ENCODE assay signal across 1 cellular context in the genomic region with DNA sequence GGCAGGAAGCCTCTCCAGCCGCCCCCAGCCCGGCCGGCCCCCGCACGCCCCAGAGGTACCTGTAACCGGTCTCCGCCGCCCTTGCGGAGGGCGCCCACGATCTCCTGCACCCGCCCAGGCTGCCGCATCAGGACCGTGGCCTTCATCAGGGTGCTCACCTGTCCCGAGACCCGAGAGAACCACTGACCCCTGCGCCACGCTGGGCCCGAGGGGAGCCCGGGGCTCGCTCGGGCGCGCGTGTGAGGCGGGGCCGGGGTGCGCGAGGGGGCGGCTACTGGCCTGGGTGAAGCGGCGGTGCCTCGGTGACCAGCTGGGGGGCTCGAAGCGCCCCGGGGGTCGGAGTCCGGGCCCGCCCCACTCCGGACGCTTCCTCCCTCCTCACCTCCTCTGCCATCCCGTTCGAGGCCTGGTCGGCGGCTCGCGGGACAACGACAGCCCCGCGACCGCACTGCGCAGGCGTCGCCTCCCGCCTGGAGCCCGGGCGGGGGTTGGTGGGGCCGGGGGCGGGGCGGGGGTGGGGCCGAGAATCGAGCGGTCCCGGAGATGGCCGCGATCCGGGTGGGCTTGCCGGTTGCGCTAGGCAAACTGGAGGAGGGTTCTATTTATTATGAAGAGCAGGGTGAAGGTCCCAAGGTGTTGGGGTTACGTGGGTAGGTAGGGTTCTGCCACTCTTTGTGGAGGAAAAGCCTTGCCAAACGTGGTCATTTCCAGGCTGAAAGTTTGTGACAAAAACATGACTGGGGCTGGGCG.
TF ChIP-seq lines count a peak whose summit lies in the region.

A gene (minus strand): TSS at position 433 of the 750 bp plus-strand sequence. CDS start 39 bp downstream, at position 394.

TF ChIP-seq in HepG2, 621 proteins besides CTCF, POLR2A, EP300 and RAD21 (continued from another document and continues in another):
- no peak for TF ChIP-seq PRPF4 (IDR thresholded peaks at IDR 0.05; ENCODE audit: low read depth, low read length, poor library complexity, severe bottlenecking)
- TF ChIP-seq, protein P1, sequence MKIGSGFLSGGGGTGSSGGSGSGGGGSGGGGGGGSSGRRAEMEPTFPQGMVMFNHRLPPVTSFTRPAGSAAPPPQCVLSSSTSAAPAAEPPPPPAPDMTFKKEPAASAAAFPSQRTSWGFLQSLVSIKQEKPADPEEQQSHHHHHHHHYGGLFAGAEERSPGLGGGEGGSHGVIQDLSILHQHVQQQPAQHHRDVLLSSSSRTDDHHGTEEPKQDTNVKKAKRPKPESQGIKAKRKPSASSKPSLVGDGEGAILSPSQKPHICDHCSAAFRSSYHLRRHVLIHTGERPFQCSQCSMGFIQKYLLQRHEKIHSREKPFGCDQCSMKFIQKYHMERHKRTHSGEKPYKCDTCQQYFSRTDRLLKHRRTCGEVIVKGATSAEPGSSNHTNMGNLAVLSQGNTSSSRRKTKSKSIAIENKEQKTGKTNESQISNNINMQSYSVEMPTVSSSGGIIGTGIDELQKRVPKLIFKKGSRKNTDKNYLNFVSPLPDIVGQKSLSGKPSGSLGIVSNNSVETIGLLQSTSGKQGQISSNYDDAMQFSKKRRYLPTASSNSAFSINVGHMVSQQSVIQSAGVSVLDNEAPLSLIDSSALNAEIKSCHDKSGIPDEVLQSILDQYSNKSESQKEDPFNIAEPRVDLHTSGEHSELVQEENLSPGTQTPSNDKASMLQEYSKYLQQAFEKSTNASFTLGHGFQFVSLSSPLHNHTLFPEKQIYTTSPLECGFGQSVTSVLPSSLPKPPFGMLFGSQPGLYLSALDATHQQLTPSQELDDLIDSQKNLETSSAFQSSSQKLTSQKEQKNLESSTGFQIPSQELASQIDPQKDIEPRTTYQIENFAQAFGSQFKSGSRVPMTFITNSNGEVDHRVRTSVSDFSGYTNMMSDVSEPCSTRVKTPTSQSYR (CRISPR knock-in tag; IDR thresholded peaks at IDR 0.05; ENCODE audit: borderline replicate concordance), result no peak; the same call in 1 of the 2 replicates
- TF ChIP-seq, protein P2, sequence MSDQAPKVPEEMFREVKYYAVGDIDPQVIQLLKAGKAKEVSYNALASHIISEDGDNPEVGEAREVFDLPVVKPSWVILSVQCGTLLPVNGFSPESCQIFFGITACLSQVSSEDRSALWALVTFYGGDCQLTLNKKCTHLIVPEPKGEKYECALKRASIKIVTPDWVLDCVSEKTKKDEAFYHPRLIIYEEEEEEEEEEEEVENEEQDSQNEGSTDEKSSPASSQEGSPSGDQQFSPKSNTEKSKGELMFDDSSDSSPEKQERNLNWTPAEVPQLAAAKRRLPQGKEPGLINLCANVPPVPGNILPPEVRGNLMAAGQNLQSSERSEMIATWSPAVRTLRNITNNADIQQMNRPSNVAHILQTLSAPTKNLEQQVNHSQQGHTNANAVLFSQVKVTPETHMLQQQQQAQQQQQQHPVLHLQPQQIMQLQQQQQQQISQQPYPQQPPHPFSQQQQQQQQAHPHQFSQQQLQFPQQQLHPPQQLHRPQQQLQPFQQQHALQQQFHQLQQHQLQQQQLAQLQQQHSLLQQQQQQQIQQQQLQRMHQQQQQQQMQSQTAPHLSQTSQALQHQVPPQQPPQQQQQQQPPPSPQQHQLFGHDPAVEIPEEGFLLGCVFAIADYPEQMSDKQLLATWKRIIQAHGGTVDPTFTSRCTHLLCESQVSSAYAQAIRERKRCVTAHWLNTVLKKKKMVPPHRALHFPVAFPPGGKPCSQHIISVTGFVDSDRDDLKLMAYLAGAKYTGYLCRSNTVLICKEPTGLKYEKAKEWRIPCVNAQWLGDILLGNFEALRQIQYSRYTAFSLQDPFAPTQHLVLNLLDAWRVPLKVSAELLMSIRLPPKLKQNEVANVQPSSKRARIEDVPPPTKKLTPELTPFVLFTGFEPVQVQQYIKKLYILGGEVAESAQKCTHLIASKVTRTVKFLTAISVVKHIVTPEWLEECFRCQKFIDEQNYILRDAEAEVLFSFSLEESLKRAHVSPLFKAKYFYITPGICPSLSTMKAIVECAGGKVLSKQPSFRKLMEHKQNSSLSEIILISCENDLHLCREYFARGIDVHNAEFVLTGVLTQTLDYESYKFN (CRISPR knock-in tag; conservative IDR thresholded peaks at IDR 0.05), result 0 out of 2 replicates have a peak, but pooled peaks have one; percentile 17
- TF ChIP-seq, protein P3, sequence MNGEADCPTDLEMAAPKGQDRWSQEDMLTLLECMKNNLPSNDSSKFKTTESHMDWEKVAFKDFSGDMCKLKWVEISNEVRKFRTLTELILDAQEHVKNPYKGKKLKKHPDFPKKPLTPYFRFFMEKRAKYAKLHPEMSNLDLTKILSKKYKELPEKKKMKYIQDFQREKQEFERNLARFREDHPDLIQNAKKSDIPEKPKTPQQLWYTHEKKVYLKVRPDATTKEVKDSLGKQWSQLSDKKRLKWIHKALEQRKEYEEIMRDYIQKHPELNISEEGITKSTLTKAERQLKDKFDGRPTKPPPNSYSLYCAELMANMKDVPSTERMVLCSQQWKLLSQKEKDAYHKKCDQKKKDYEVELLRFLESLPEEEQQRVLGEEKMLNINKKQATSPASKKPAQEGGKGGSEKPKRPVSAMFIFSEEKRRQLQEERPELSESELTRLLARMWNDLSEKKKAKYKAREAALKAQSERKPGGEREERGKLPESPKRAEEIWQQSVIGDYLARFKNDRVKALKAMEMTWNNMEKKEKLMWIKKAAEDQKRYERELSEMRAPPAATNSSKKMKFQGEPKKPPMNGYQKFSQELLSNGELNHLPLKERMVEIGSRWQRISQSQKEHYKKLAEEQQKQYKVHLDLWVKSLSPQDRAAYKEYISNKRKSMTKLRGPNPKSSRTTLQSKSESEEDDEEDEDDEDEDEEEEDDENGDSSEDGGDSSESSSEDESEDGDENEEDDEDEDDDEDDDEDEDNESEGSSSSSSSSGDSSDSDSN (CRISPR knock-in tag; IDR thresholded peaks at IDR 0.05), result peak; percentile 60
- TF ChIP-seq, protein P4, sequence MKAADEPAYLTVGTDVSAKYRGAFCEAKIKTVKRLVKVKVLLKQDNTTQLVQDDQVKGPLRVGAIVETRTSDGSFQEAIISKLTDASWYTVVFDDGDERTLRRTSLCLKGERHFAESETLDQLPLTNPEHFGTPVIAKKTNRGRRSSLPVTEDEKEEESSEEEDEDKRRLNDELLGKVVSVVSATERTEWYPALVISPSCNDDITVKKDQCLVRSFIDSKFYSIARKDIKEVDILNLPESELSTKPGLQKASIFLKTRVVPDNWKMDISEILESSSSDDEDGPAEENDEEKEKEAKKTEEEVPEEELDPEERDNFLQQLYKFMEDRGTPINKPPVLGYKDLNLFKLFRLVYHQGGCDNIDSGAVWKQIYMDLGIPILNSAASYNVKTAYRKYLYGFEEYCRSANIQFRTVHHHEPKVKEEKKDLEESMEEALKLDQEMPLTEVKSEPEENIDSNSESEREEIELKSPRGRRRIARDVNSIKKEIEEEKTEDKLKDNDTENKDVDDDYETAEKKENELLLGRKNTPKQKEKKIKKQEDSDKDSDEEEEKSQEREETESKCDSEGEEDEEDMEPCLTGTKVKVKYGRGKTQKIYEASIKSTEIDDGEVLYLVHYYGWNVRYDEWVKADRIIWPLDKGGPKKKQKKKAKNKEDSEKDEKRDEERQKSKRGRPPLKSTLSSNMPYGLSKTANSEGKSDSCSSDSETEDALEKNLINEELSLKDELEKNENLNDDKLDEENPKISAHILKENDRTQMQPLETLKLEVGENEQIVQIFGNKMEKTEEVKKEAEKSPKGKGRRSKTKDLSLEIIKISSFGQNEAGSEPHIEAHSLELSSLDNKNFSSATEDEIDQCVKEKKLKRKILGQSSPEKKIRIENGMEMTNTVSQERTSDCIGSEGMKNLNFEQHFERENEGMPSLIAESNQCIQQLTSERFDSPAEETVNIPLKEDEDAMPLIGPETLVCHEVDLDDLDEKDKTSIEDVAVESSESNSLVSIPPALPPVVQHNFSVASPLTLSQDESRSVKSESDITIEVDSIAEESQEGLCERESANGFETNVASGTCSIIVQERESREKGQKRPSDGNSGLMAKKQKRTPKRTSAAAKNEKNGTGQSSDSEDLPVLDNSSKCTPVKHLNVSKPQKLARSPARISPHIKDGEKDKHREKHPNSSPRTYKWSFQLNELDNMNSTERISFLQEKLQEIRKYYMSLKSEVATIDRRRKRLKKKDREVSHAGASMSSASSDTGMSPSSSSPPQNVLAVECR (CRISPR knock-in tag; IDR thresholded peaks at IDR 0.05; ENCODE audit: borderline replicate concordance), result peak; percentile 78; the same call in 1 of the 2 replicates
- TF ChIP-seq ATRX (CRISPR knock-in tag; IDR thresholded peaks at IDR 0.05; ENCODE audit: borderline replicate concordance), result no peak
- no peak for TF ChIP-seq ZMYM3 (CRISPR knock-in tag; IDR thresholded peaks at IDR 0.05)
- TF ChIP-seq, protein P5, sequence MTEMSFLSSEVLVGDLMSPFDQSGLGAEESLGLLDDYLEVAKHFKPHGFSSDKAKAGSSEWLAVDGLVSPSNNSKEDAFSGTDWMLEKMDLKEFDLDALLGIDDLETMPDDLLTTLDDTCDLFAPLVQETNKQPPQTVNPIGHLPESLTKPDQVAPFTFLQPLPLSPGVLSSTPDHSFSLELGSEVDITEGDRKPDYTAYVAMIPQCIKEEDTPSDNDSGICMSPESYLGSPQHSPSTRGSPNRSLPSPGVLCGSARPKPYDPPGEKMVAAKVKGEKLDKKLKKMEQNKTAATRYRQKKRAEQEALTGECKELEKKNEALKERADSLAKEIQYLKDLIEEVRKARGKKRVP (CRISPR knock-in tag; IDR thresholded peaks at IDR 0.05), result no peak
- TF ChIP-seq ZNF589 (CRISPR knock-in tag; conservative IDR thresholded peaks at IDR 0.05), result no peak
- TF ChIP-seq ZNF614 (CRISPR knock-in tag; IDR thresholded peaks at IDR 0.05; ENCODE audit: borderline replicate concordance), result no peak
- peak; percentile 74; the same call in 1 of the 2 replicates for TF ChIP-seq ZNF749 (CRISPR knock-in tag; IDR thresholded peaks at IDR 0.05; ENCODE audit: borderline replicate concordance)
- TF ChIP-seq, protein P6, sequence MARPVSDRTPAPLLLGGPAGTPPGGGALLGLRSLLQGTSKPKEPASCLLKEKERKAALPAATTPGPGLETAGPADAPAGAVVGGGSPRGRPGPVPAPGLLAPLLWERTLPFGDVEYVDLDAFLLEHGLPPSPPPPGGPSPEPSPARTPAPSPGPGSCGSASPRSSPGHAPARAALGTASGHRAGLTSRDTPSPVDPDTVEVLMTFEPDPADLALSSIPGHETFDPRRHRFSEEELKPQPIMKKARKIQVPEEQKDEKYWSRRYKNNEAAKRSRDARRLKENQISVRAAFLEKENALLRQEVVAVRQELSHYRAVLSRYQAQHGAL (CRISPR knock-in tag; IDR thresholded peaks at IDR 0.05; ENCODE audit: not compliant biosample characterization), result no peak
- TF ChIP-seq ZNF501 (CRISPR knock-in tag; IDR thresholded peaks at IDR 0.05), result no peak
- 0 out of 2 replicates have a peak, but pooled peaks have one; percentile 23 for TF ChIP-seq ZNF354B (CRISPR knock-in tag; IDR thresholded peaks at IDR 0.05)
- TF ChIP-seq HDAC1 (CRISPR knock-in tag; IDR thresholded peaks at IDR 0.05), result peak; percentile 79
- no peak for TF ChIP-seq ZNF20 (CRISPR knock-in tag; IDR thresholded peaks at IDR 0.05)
- TF ChIP-seq, protein P7, sequence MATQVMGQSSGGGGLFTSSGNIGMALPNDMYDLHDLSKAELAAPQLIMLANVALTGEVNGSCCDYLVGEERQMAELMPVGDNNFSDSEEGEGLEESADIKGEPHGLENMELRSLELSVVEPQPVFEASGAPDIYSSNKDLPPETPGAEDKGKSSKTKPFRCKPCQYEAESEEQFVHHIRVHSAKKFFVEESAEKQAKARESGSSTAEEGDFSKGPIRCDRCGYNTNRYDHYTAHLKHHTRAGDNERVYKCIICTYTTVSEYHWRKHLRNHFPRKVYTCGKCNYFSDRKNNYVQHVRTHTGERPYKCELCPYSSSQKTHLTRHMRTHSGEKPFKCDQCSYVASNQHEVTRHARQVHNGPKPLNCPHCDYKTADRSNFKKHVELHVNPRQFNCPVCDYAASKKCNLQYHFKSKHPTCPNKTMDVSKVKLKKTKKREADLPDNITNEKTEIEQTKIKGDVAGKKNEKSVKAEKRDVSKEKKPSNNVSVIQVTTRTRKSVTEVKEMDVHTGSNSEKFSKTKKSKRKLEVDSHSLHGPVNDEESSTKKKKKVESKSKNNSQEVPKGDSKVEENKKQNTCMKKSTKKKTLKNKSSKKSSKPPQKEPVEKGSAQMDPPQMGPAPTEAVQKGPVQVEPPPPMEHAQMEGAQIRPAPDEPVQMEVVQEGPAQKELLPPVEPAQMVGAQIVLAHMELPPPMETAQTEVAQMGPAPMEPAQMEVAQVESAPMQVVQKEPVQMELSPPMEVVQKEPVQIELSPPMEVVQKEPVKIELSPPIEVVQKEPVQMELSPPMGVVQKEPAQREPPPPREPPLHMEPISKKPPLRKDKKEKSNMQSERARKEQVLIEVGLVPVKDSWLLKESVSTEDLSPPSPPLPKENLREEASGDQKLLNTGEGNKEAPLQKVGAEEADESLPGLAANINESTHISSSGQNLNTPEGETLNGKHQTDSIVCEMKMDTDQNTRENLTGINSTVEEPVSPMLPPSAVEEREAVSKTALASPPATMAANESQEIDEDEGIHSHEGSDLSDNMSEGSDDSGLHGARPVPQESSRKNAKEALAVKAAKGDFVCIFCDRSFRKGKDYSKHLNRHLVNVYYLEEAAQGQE (IDR thresholded peaks at IDR 0.05; ENCODE audit: borderline replicate concordance in 1 of 2, low read depth in 1 of 2, low read length in 2 of 2), result no peak
- TF ChIP-seq NR1H2 (CRISPR knock-in tag; IDR thresholded peaks at IDR 0.05; ENCODE audit: borderline replicate concordance, low read depth), result no peak
- TF ChIP-seq ZNF44 (CRISPR knock-in tag; IDR thresholded peaks at IDR 0.05), result no peak
- TF ChIP-seq, protein P8, sequence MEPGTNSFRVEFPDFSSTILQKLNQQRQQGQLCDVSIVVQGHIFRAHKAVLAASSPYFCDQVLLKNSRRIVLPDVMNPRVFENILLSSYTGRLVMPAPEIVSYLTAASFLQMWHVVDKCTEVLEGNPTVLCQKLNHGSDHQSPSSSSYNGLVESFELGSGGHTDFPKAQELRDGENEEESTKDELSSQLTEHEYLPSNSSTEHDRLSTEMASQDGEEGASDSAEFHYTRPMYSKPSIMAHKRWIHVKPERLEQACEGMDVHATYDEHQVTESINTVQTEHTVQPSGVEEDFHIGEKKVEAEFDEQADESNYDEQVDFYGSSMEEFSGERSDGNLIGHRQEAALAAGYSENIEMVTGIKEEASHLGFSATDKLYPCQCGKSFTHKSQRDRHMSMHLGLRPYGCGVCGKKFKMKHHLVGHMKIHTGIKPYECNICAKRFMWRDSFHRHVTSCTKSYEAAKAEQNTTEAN (CRISPR knock-in tag; conservative IDR thresholded peaks at IDR 0.05), result no peak
- TF ChIP-seq EHMT2 (IDR thresholded peaks at IDR 0.05; ENCODE audit: borderline replicate concordance, low read depth, low read length), result no peak
- TF ChIP-seq GTF2F1 (IDR thresholded peaks at IDR 0.05; ENCODE audit: low read length), result no peak
- no peak for TF ChIP-seq ZNF577 (CRISPR knock-in tag; IDR thresholded peaks at IDR 0.05; ENCODE audit: borderline replicate concordance, low read depth)
- TF ChIP-seq, protein P9, sequence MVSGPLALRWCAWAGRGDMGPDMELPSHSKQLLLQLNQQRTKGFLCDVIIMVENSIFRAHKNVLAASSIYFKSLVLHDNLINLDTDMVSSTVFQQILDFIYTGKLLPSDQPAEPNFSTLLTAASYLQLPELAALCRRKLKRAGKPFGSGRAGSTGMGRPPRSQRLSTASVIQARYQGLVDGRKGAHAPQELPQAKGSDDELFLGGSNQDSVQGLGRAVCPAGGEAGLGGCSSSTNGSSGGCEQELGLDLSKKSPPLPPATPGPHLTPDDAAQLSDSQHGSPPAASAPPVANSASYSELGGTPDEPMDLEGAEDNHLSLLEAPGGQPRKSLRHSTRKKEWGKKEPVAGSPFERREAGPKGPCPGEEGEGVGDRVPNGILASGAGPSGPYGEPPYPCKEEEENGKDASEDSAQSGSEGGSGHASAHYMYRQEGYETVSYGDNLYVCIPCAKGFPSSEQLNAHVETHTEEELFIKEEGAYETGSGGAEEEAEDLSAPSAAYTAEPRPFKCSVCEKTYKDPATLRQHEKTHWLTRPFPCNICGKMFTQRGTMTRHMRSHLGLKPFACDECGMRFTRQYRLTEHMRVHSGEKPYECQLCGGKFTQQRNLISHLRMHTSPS (CRISPR knock-in tag; IDR thresholded peaks at IDR 0.05; ENCODE audit: low read depth), result no peak
- TF ChIP-seq ZBTB21 (CRISPR knock-in tag; IDR thresholded peaks at IDR 0.05), result no peak
- no peak for TF ChIP-seq CHCHD3 (CRISPR knock-in tag; IDR thresholded peaks at IDR 0.05)
- TF ChIP-seq ZFP90 (CRISPR knock-in tag; IDR thresholded peaks at IDR 0.05; ENCODE audit: borderline replicate concordance), result no peak
- no peak for TF ChIP-seq TSC22D2 (CRISPR knock-in tag; IDR thresholded peaks at IDR 0.05; ENCODE audit: borderline replicate concordance)
